In genomic region chrY:10037856-10038255, GRCh38 we compare ENCODE assay signal across 19 cellular contexts.
DNase-seq lines count a peak whose midpoint lies in the region; ATAC-seq and FAIRE-seq lines count a peak whose summit lies in the region.
"Had no signal": no experiment of that assay in that cellular context is flagged by ENCODE, and none has a peak within 500 bp of the region (broad histone marks: within the 10 kb centered on the region; RNA-seq: fewer than 3 reads in every experiment).

No MANE protein-coding gene starts in this region.

- H3K36me3 ChIP-seq in MG63 (no peaks in the 10 kb centered on the region), aorta (ENCODE audit: control insufficient read depth in 1 of 2, insufficient read depth in 2 of 2, low read length in 1 of 2) (no peaks in the 10 kb centered on the region)
- H3K36me3 ChIP-seq: BLaER1 had no signal

- WGBS in aorta, 2 donors: 34% methylated on average over 2 of the region's 2 CpGs; no CpG with 5 or more reads in 1 of the 2 donors

- intact Hi-C loops in aorta (cut with DNase I): no loop called here

- H3K4me1 ChIP-seq in aorta (ENCODE audit: control insufficient read depth in 1 of 2, insufficient read depth in 2 of 2, low read length in 2 of 2): no peaks in the 10 kb centered on the region
- H3K4me1 ChIP-seq: BLaER1, Caco-2 had no signal

- H3K9me3 ChIP-seq in MG63 (no peaks in the 10 kb centered on the region), aorta (ENCODE audit: control insufficient read depth, low read length) (no peaks in the 10 kb centered on the region)
- H3K9me3 ChIP-seq: BLaER1, Caco-2 had no signal

- no peak for ATAC-seq in aorta (ENCODE audit: low FRiP score)
- ATAC-seq: CD8-positive, alpha-beta T cell; GM12878; HCT116 had no signal

- H3K4me3 ChIP-seq in MG63 (no peak overlapping the region), aorta (ENCODE audit: low read length in 2 of 2) (no peak overlapping the region)
- H3K4me3 ChIP-seq: BLaER1, GM12878 had no signal

- H3K27me3 ChIP-seq in MG63 (no peaks in the 10 kb centered on the region), aorta (ENCODE audit: control insufficient read depth in 1 of 2, insufficient read depth in 2 of 2, low read length in 1 of 2) (no peaks in the 10 kb centered on the region)
- H3K27me3 ChIP-seq: BLaER1 had no signal

- DNase-seq in GM19239 (ENCODE audit: insufficient read length, low spot score) (no peak), MG63 (peak; percentile 60), kidney glomerular epithelial cell (lab: John Stamatoyannopoulos, UW) (peak; percentile 4), NCI-H2029 treated with DMSO at 0.1 percent for 48 hours (lab: John Stamatoyannopoulos, UW) (no peak), mucosa of gallbladder (ENCODE audit: low spot score) (no peak), aorta (no peak)
- DNase-seq: Caco-2; CD4-positive, CD25-positive, alpha-beta regulatory T cell; CD8-positive, alpha-beta T cell; DMS153; DND-41; GDM1; H7 had no signal

- FAIRE-seq in GM19239 (lab: Jason Lieb, UNC): peak; percentile 61
- FAIRE-seq: A204.1, GM12878, H1 had no signal

- H3K27ac ChIP-seq in aorta (ENCODE audit: low read depth in 1 of 2, low read length in 2 of 2): no peak overlapping the region
- H3K27ac ChIP-seq: BLaER1, C4-2B had no signal

Comparison
In these comparisons a context has a peak if more than half of its experiments do, and no peak if none do; other contexts are left out.
1. DNase-seq: peak in MG63 (single experiment) and kidney glomerular epithelial cell (single experiment); none in GM19239 (single experiment), NCI-H2029 treated with DMSO at 0.1 percent for 48 hours (single experiment), mucosa of gallbladder (single experiment) and aorta (0 of 2).